In the genomic region with DNA sequence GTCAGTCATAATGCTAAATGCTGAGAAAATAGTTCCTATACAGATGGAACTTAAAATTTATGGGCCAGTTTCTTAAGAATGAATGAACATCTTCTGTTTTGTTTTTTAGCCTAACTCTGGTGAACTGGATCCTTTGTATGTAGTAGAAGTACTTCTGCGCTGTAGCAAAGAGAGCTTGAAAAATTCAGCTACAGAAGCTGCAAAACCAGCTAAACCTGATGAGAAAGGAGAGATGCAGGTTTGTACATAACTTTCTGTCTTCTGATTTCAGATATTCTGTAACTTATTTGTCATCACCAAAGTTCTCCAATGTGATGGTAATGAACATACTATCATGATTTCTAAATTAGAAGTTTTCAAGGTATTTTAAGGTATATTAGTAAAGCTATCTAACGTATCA, we compare ENCODE assay signal across 16 cellular contexts.
DNase-seq lines count a peak whose midpoint lies in the region; ATAC-seq, FAIRE-seq and TF ChIP-seq lines count a peak whose summit lies in the region.
"Had no signal": no experiment of that assay in that cellular context is flagged by ENCODE, and none has a peak within 500 bp of the region (broad histone marks: within the 10 kb centered on the region; RNA-seq: fewer than 3 reads in every experiment).

No MANE protein-coding gene starts in this region.

- no peak for TF ChIP-seq EP300 in A549 (IDR thresholded peaks at IDR 0.05)

- H3K4me1 ChIP-seq in A549 (no peaks in the 10 kb centered on the region), GM23338 (ENCODE audit: insufficient read depth) (0 out of 2 replicates have a peak, but pooled peaks cover 8% of the 10 kb centered on the region), kidney (ENCODE audit: control insufficient read depth in 1 of 2, insufficient read depth in 1 of 2, low read depth in 1 of 2, low read length in 2 of 2) (no peaks in the 10 kb centered on the region), endodermal cell (ENCODE audit: control insufficient read depth, insufficient read depth, low read length) (peaks cover 3% of the 10 kb centered on the region)

- no peak overlapping the region for H2AFZ ChIP-seq in GM23338

- H3K27me3 Mint-ChIP-seq in GM23338 (ENCODE audit: insufficient read depth, low read depth, poor library complexity) (peaks cover 2% of the 10 kb centered on the region), endodermal cell (ENCODE audit: insufficient read depth) (no peaks in the 10 kb centered on the region)
- H3K27me3 Mint-ChIP-seq: B cell; CD4-positive, alpha-beta T cell had no signal

- H3K4me3 ChIP-seq in A549 (no peak overlapping the region), GM23338 (no peak overlapping the region), bronchial epithelial cell (ENCODE audit: low read depth, low read length) (no peak overlapping the region), kidney (ENCODE audit: low read length in 2 of 2) (no peak overlapping the region), endodermal cell (ENCODE audit: low read length) (no peak overlapping the region)

- H3K9ac ChIP-seq in kidney (ENCODE audit: low read length in 2 of 2): no peak overlapping the region
- no peak overlapping the region for H3K9ac ChIP-seq in endodermal cell (ENCODE audit: extremely low read depth, low read length, poor library complexity, severe bottlenecking)

- no peaks in the 10 kb centered on the region for H3K9me2 ChIP-seq in GM23338 (ENCODE audit: insufficient read depth)

- no peaks in the 10 kb centered on the region for H3K27me3 ChIP-seq in GM23338 (ENCODE audit: insufficient read depth)
- H3K27me3 ChIP-seq in bronchial epithelial cell (ENCODE audit: control insufficient read depth, insufficient read depth, low read length): no peaks in the 10 kb centered on the region
- H3K27me3 ChIP-seq in endodermal cell (ENCODE audit: control insufficient read depth, insufficient read depth, low read length, poor library complexity, severe bottlenecking): no peaks in the 10 kb centered on the region

- CTCF ChIA-PET in A549 (lab: Yijun Ruan, JAX): no interaction called here

- no peaks in the 10 kb centered on the region for H4K20me1 ChIP-seq in GM23338 (replicated peaks; ENCODE audit: insufficient read depth)

- H3K4me3 Mint-ChIP-seq in GM23338 (no peak overlapping the region), endodermal cell (no peak overlapping the region)
- H3K4me3 Mint-ChIP-seq: B cell; CD4-positive, alpha-beta T cell had no signal

- H3K36me3 ChIP-seq in GM23338 (ENCODE audit: insufficient read depth): no peaks in the 10 kb centered on the region; the same call in 1 of the 2 replicates
- peaks cover 4% of the 10 kb centered on the region for H3K36me3 ChIP-seq in bronchial epithelial cell (ENCODE audit: control insufficient read depth, insufficient read depth, low read length)
- peaks cover 0 to 19% of the 10 kb centered on the region in 2 donors for H3K36me3 ChIP-seq in kidney (ENCODE audit: control insufficient read depth in 1 of 2, insufficient read depth in 2 of 2, low read length in 2 of 2)
- H3K36me3 ChIP-seq in endodermal cell (ENCODE audit: control insufficient read depth, insufficient read depth, low read length): peaks cover 77% of the 10 kb centered on the region

- intact Hi-C loops in kidney (cut with DNase I): no loop called here

- no peak for TF ChIP-seq RAD21 in A549 (conservative IDR thresholded peaks at IDR 0.05 in 1 of 2, IDR thresholded peaks at IDR 0.05 in 1 of 2)

- H3K79me2 ChIP-seq in GM23338 (replicated peaks; ENCODE audit: insufficient read depth): peaks cover 8% of the 10 kb centered on the region; the same call in 1 of the 2 replicates

- peak; percentile 65 for FAIRE-seq in A549 (lab: Jason Lieb, UNC)
- FAIRE-seq in bronchial epithelial cell (lab: Jason Lieb, UNC): no peak
- FAIRE-seq in kidney (lab: Jason Lieb, UNC): peak; percentile 75
- FAIRE-seq: D721Med, H54 had no signal

- peaks cover 18% of the 10 kb centered on the region for H3K9me3 Mint-ChIP-seq in GM23338
- H3K9me3 Mint-ChIP-seq in endodermal cell: peaks cover 39% of the 10 kb centered on the region

- H3K27ac ChIP-seq in A549 (no peak overlapping the region), GM23338 (ENCODE audit: low read depth) (no peak overlapping the region), kidney (ENCODE audit: low read depth in 2 of 2, low read length in 2 of 2) (no peak overlapping the region), endodermal cell (ENCODE audit: low read depth, low read length) (no peak overlapping the region)

- peaks cover 28% of the 10 kb centered on the region; the same call in 2 of the 3 replicates for H3K4me1 Mint-ChIP-seq in GM23338
- peaks cover 20% of the 10 kb centered on the region for H3K4me1 Mint-ChIP-seq in endodermal cell
- H3K4me1 Mint-ChIP-seq: B cell had no signal

- POLR2A ChIA-PET in A549 (lab: Yijun Ruan, JAX): no interaction called here

- H3K36me3 Mint-ChIP-seq in GM23338 (ENCODE audit: low read depth) (peaks cover 61% of the 10 kb centered on the region), endodermal cell (ENCODE audit: low read depth) (peaks cover 69% of the 10 kb centered on the region)

- DNase-seq in A549 (ENCODE audit: low read depth in 1 of 2, low spot score in 1 of 2) (no peak), GM23338 (ENCODE audit: low spot score) (no peak), bronchial epithelial cell (ENCODE audit: low read depth) (peak; percentile 43), kidney (no peak), DMS 273 treated with DMSO at 0.1 percent for 48 hours (lab: John Stamatoyannopoulos, UW) (no peak), endodermal cell (no peak), ecto neural progenitor cell (ENCODE audit: low spot score) (no peak)
- DNase-seq: C1 segment of cervical spinal cord; CD4-positive, alpha-beta T cell; GF-D8; IMR-90 had no signal

- peak overlapping the region; percentile 44; the same call in 1 of the 2 replicates for H3K27ac Mint-ChIP-seq in GM23338
- H3K27ac Mint-ChIP-seq in endodermal cell: no peak overlapping the region
- H3K27ac Mint-ChIP-seq: B cell; CD4-positive, alpha-beta T cell had no signal

- WGBS in A549 (ENCODE audit: missing lambda C conversion rate): 94% methylated on average over 2 of the region's 2 CpGs
- 98 to 100% methylated on average over 1 of the region's 2 CpGs for WGBS in endodermal cell (ENCODE audit: insufficient coverage in 1 of 2, insufficient read length in 1 of 2), 2 experiments

- H3F3A ChIP-seq in GM23338 (replicated peaks; ENCODE audit: low read depth): no peaks in the 10 kb centered on the region

- H3K4me2 ChIP-seq in A549: no peak overlapping the region
- H3K4me2 ChIP-seq in GM23338: no peak overlapping the region

- ATAC-seq in A549 (no peak), GM23338 (no peak), GM18858 (IDR thresholded peaks at IDR 0.05; ENCODE audit: unreplicated experiment) (no peak)
- ATAC-seq: HCT116 had no signal

- H3K9me3 ChIP-seq in A549 (peaks cover 3% of the 10 kb centered on the region; the same call in 1 of the 3 replicates), kidney (ENCODE audit: control insufficient read depth in 1 of 2, low read length in 2 of 2) (peaks cover 0 to 14% of the 10 kb centered on the region in 2 donors), endodermal cell (ENCODE audit: control insufficient read depth, low read length) (peaks cover 42% of the 10 kb centered on the region)

- TF ChIP-seq CTCF in A549 (IDR thresholded peaks at IDR 0.05) (no peak), GM23338 (conservative IDR thresholded peaks at IDR 0.05; ENCODE audit: low read depth in 2 of 2) (no peak), bronchial epithelial cell (IDR thresholded peaks at IDR 0.05; ENCODE audit: insufficient read depth, low read length, severe bottlenecking) (no peak), kidney (IDR thresholded peaks at IDR 0.05; ENCODE audit: borderline replicate concordance, extremely low read depth, insufficient read depth) (no peak), endodermal cell (conservative IDR thresholded peaks at IDR 0.05) (no peak)

- TF ChIP-seq POLR2A in A549 (IDR thresholded peaks at IDR 0.05; ENCODE audit: low read length): no peak

TF ChIP-seq in A549, 52 proteins besides CTCF, POLR2A, EP300 and RAD21:
- TF ChIP-seq USF2 (IDR thresholded peaks at IDR 0.05) (no peak), HES2 (IDR thresholded peaks at IDR 0.05) (no peak), FOSB (CRISPR knock-in tag; IDR thresholded peaks at IDR 0.05) (no peak), FOSL2 (IDR thresholded peaks at IDR 0.05) (no peak), FOSL2 (CRISPR knock-in tag; IDR thresholded peaks at IDR 0.05) (no peak), TP53 (CRISPR knock-in tag; IDR thresholded peaks at IDR 0.05) (no peak), POLR2AphosphoS2 (conservative IDR thresholded peaks at IDR 0.05; ENCODE audit: low read length) (no peak)

TF ChIP-seq in GM23338, 12 proteins besides CTCF, POLR2A, EP300 and RAD21 (continues in another document):
- TF ChIP-seq EZH2phosphoT487 (IDR thresholded peaks at IDR 0.05; ENCODE audit: unreplicated experiment) (no peak), EZH2 (IDR thresholded peaks at IDR 0.05; ENCODE audit: low read depth, unreplicated experiment) (no peak), JUNB (IDR thresholded peaks at IDR 0.05; ENCODE audit: unreplicated experiment) (no peak), ETS1 (IDR thresholded peaks at IDR 0.05) (no peak), POLR2AphosphoS5 (IDR thresholded peaks at IDR 0.05; ENCODE audit: low read depth) (no peak)
